9 cellular contexts compared by ENCODE assay signal in genomic region chr4:65223601-65224000, GRCh38.
"Had no signal": no experiment of that assay in that cellular context is flagged by ENCODE, and none has a peak within 500 bp of the region (broad histone marks: within the 10 kb centered on the region; RNA-seq: fewer than 3 reads in every experiment).

No MANE protein-coding gene starts in this region.

- H3K9me3 ChIP-seq: HAP-1 had no signal

- DNase-seq: GM23248, GOT3, H7, HFFc6, Karpas-422, KBM-7 had no signal

- H3K4me1 ChIP-seq: HAP-1 had no signal

- H3K27ac ChIP-seq: GM23248, KMS-11 had no signal

- H3K36me3 ChIP-seq: HAP-1 had no signal

- H3K4me3 ChIP-seq: GM23248, HAP-1 had no signal

- FAIRE-seq: HepG2 had no signal
